ENCODE assay signal across 21 cellular contexts in genomic region chr22:42515896-42516295, GRCh38.
"Had no signal": no experiment of that assay in that cellular context is flagged by ENCODE, and none has a peak within 500 bp of the region (broad histone marks: within the 10 kb centered on the region; RNA-seq: fewer than 3 reads in every experiment).

No MANE protein-coding gene starts in this region.

- H3K27ac ChIP-seq: breast epithelium, left lung, psoas muscle, right atrium auricular region, tibial nerve, vagina had no signal

- H3K27me3 ChIP-seq: breast epithelium, left lung, right atrium auricular region, tibial nerve, vagina had no signal

- ATAC-seq: activated CD4-positive, alpha-beta T cell treated with anti-CD3 and anti-CD28 coated beads for 36 hours; esophagus mucosa; left lung; natural killer cell; psoas muscle had no signal

- H3K4me1 ChIP-seq: breast epithelium, psoas muscle had no signal

- H3K9me3 ChIP-seq: breast epithelium, left lung, psoas muscle, right atrium auricular region, tibial nerve, vagina had no signal

- H3K36me3 ChIP-seq: breast epithelium had no signal

- H3K4me3 ChIP-seq: breast epithelium, left lung, psoas muscle, right atrium auricular region, tibial nerve, vagina had no signal

- DNase-seq: activated CD4-positive, alpha-beta T cell treated with anti-CD3 and anti-CD28 coated beads for 36 hours; activated CD4-positive, alpha-beta T cell treated with anti-CD3 and anti-CD28 coated beads, Interleukin-2, amount 50 U/mL, for 48 hours; activated CD8-positive, alpha-beta memory T cell treated with anti-CD3 and anti-CD28 coated beads, Interleukin-2, amount 50 U/mL, for 48 hours; activated effector memory CD4-positive, alpha-beta T cell treated with anti-CD3 and anti-CD28 coated beads, Interleukin-2, amount 50 U/mL, for 16 hours; activated naive CD4-positive, alpha-beta T cell treated with anti-CD3 and anti-CD28 coated beads, Interleukin-2, amount 50 U/mL, for 16 hours; effector memory CD4-positive, alpha-beta T cell; foreskin melanocyte; left lung; natural killer cell; psoas muscle; stimulated activated CD4-positive, alpha-beta T cell treated with anti-CD3 and anti-CD28 coated beads, Interleukin-12 subunit alpha, Interleukin-12 subunit beta, amount 100 ng/mL, for 4 hours; stimulated activated CD4-positive, alpha-beta T cell treated with anti-CD3 and anti-CD28 coated beads, Interleukin-4, amount 100 ng/mL, for 4 hours; T-helper 9 cell had no signal

- FAIRE-seq: astrocyte, colon, endothelial cell of umbilical vein had no signal
